In genomic region chr10:110762849-110763211, GRCh38 we compare ENCODE assay signal across 19 cellular contexts.
A peak's percentile ranks its signal among the peaks of the same experiment; 100 is the strongest.
DNase-seq lines count a peak whose midpoint lies in the region; ATAC-seq and TF ChIP-seq lines count a peak whose summit lies in the region.
"Had no signal": no experiment of that assay in that cellular context is flagged by ENCODE, and none has a peak within 500 bp of the region (broad histone marks: within the 10 kb centered on the region; RNA-seq: fewer than 3 reads in every experiment).

No MANE protein-coding gene starts in this region.

- H3K36me3 ChIP-seq in OCI-LY3 (replicated peaks; ENCODE audit: low read depth, low read length) (no peaks in the 10 kb centered on the region), skeletal muscle tissue (ENCODE audit: control insufficient read depth in 3 of 3, insufficient read depth in 3 of 3, low read length in 3 of 3) (no peaks in the 10 kb centered on the region)
- H3K36me3 ChIP-seq: Peyer's patch had no signal

- H3K4me3 ChIP-seq in OCI-LY3 (ENCODE audit: low read length) (peak overlapping the region; percentile 43), skeletal muscle tissue (ENCODE audit: low read length in 3 of 3) (peak overlapping the region in 1 of 3 donors; percentile 5)
- H3K4me3 ChIP-seq: GM23338, Peyer's patch had no signal

- peaks cover 11% of the 10 kb centered on the region for H3K4me1 Mint-ChIP-seq in activated CD8-positive, alpha-beta memory T cell treated with anti-CD3 and anti-CD28 coated beads, Interleukin-2, amount 10 ng/mL, durations not matched to agents 7 days and 5 days

- H3K9me3 Mint-ChIP-seq in activated CD8-positive, alpha-beta memory T cell treated with anti-CD3 and anti-CD28 coated beads, Interleukin-2, amount 10 ng/mL, durations not matched to agents 7 days and 5 days (ENCODE audit: low read depth): no peaks in the 10 kb centered on the region
- H3K9me3 Mint-ChIP-seq: IgD-negative memory B cell had no signal

- H3K27ac ChIP-seq in OCI-LY3 (ENCODE audit: low read length) (no peak overlapping the region), skeletal muscle tissue (ENCODE audit: low read depth, low read length) (peak overlapping the region; percentile 70)
- H3K27ac ChIP-seq: C4-2B, Peyer's patch had no signal

- H3K27me3 ChIP-seq in OCI-LY3 (ENCODE audit: low read depth, low read length): peaks cover 5% of the 10 kb centered on the region; the same call in 1 of the 2 replicates
- no peaks in the 10 kb centered on the region for H3K27me3 ChIP-seq in skeletal muscle tissue (ENCODE audit: control insufficient read depth in 3 of 3, insufficient read depth in 3 of 3, low read length in 3 of 3)
- H3K27me3 ChIP-seq: Peyer's patch had no signal

- no peak overlapping the region for H2AFZ ChIP-seq in OCI-LY3 (ENCODE audit: low read depth, low read length)
- H2AFZ ChIP-seq: GM23338 had no signal

- CTCF ChIA-PET in activated CD8-positive, alpha-beta memory T cell treated with anti-CD3 and anti-CD28 coated beads, Interleukin-2, amount 10 ng/mL, durations not matched to agents 7 days and 5 days (lab: Charles Lee): no interaction called here

- intact Hi-C loops in cardiac septum (cut with DNase I): loop anchor here (10.0 kb wide), 1 partner anchor 118 kb away; the partner anchor contains the start of gene RBM20

- TF ChIP-seq CTCF in OCI-LY3 (IDR thresholded peaks at IDR 0.05; ENCODE audit: low read depth, low read length): no peak

- peak overlapping the region; percentile 44 for H3K4me2 ChIP-seq in OCI-LY3 (ENCODE audit: low read length)
- H3K4me2 ChIP-seq: GM23338, SK-N-SH had no signal

- DNase-seq in cardiac septum (ENCODE audit: low spot score) (peak; percentile 89), kidney tubule cell (ENCODE audit: low spot score) (peak; percentile 57), glomerular visceral epithelial cell (ENCODE audit: extremely low spot score) (no peak), putamen (ENCODE audit: low spot score) (no peak)
- DNase-seq in activated CD8-positive, alpha-beta memory T cell treated with anti-CD3 and anti-CD28 coated beads, Interleukin-2, amount 10 ng/mL, durations not matched to agents 7 days and 5 days: no peak
- DNase-seq: GF-D8, MV-4-11, NCI-H1417 treated with DMSO at 0.1 percent for 48 hours, NCI-H1930, Peyer's patch, SHP77, SK-N-SH had no signal

- H3K4me1 ChIP-seq in OCI-LY3 (ENCODE audit: low read length): no peaks in the 10 kb centered on the region
- peaks cover 32 to 45% (median 38%) of the 10 kb centered on the region in 3 donors for H3K4me1 ChIP-seq in skeletal muscle tissue (ENCODE audit: control insufficient read depth in 3 of 3, insufficient read depth in 3 of 3, low read length in 3 of 3)

- H3K36me3 Mint-ChIP-seq in activated CD8-positive, alpha-beta memory T cell treated with anti-CD3 and anti-CD28 coated beads, Interleukin-2, amount 10 ng/mL, durations not matched to agents 7 days and 5 days: no peaks in the 10 kb centered on the region
- H3K36me3 Mint-ChIP-seq: IgD-negative memory B cell had no signal

- H3K27ac Mint-ChIP-seq in activated CD8-positive, alpha-beta memory T cell treated with anti-CD3 and anti-CD28 coated beads, Interleukin-2, amount 10 ng/mL, durations not matched to agents 7 days and 5 days: no peak overlapping the region
- H3K27ac Mint-ChIP-seq: GM23338, IgD-negative memory B cell had no signal

- H3K9me3 ChIP-seq in OCI-LY3 (ENCODE audit: insufficient read depth, low read length) (no peaks in the 10 kb centered on the region), skeletal muscle tissue (ENCODE audit: control insufficient read depth in 3 of 3, low read length in 3 of 3) (no peaks in the 10 kb centered on the region)
- H3K9me3 ChIP-seq: Peyer's patch, SK-N-SH had no signal

- H3K9ac ChIP-seq in OCI-LY3 (ENCODE audit: low read length) (no peak overlapping the region), skeletal muscle tissue (ENCODE audit: low read depth in 1 of 3, low read length in 3 of 3) (peak overlapping the region; percentile 40 to 79 (median 62))
- H3K9ac ChIP-seq: SK-N-SH had no signal

- H4K20me1 ChIP-seq in OCI-LY3 (ENCODE audit: insufficient read depth, low read length): no peaks in the 10 kb centered on the region

- no peak for ATAC-seq in activated CD8-positive, alpha-beta memory T cell treated with anti-CD3 and anti-CD28 coated beads, Interleukin-2, amount 10 ng/mL, durations not matched to agents 7 days and 5 days
- no peak for ATAC-seq in HG03039 (IDR thresholded peaks at IDR 0.05; ENCODE audit: unreplicated experiment)
- ATAC-seq: GM23338, HCT116 had no signal

- peaks cover 9% of the 10 kb centered on the region for H3K27me3 Mint-ChIP-seq in activated CD8-positive, alpha-beta memory T cell treated with anti-CD3 and anti-CD28 coated beads, Interleukin-2, amount 10 ng/mL, durations not matched to agents 7 days and 5 days

- no peaks in the 10 kb centered on the region for H3K79me2 ChIP-seq in OCI-LY3 (ENCODE audit: low read length)

- no peak overlapping the region for H3K4me3 Mint-ChIP-seq in activated CD8-positive, alpha-beta memory T cell treated with anti-CD3 and anti-CD28 coated beads, Interleukin-2, amount 10 ng/mL, durations not matched to agents 7 days and 5 days
- H3K4me3 Mint-ChIP-seq: GM23338, IgD-negative memory B cell had no signal

Comparison
In these comparisons a context has a peak if more than half of its experiments do, and no peak if none do; other contexts are left out.
1. DNase-seq: peak in cardiac septum (single experiment) and kidney tubule cell (single experiment); none in activated CD8-positive, alpha-beta memory T cell treated with anti-CD3 and anti-CD28 coated beads, Interleukin-2, amount 10 ng/mL, durations not matched to agents 7 days and 5 days (single experiment), glomerular visceral epithelial cell (single experiment) and putamen (single experiment).